ENCODE assay signal across 1 cellular context in genomic region chr2:219630770-219631405, GRCh38.
TF ChIP-seq lines count a peak whose summit lies in the region.

No MANE protein-coding gene starts in this region.

TF ChIP-seq in SK-N-SH treated with all-trans-retinoic acid at 6 μM for 48 hours, 23 proteins besides CTCF, POLR2A, EP300 and RAD21 (continued from another document):
- TF ChIP-seq CSRNP3 (CRISPR knock-in tag; IDR thresholded peaks at IDR 0.05) = no peak
- no peak for TF ChIP-seq TOX (CRISPR knock-in tag; IDR thresholded peaks at IDR 0.05; ENCODE audit: borderline replicate concordance)
- TF ChIP-seq CREB5 (CRISPR knock-in tag; IDR thresholded peaks at IDR 0.05; ENCODE audit: low read depth) = no peak
- TF ChIP-seq SNAI2 (CRISPR knock-in tag; IDR thresholded peaks at IDR 0.05) = no peak
- TF ChIP-seq ZFP3 (CRISPR knock-in tag; IDR thresholded peaks at IDR 0.05) = no peak
- TF ChIP-seq BACH2 (CRISPR knock-in tag; IDR thresholded peaks at IDR 0.05; ENCODE audit: borderline replicate concordance) = no peak
- no peak for TF ChIP-seq CSDC2 (CRISPR knock-in tag; IDR thresholded peaks at IDR 0.05)
- no peak for TF ChIP-seq OSR1 (CRISPR knock-in tag; IDR thresholded peaks at IDR 0.05)
